8 cellular contexts compared by ENCODE assay signal in genomic region chr10:116195039-116195438, GRCh38.
"Had no signal": no experiment of that assay in that cellular context is flagged by ENCODE, and none has a peak within 500 bp of the region (broad histone marks: within the 10 kb centered on the region; RNA-seq: fewer than 3 reads in every experiment).

No MANE protein-coding gene starts in this region.

- DNase-seq: GM23248, H7, HFFc6, IMR-90, KG1 had no signal

- H3K27ac Mint-ChIP-seq: HFFc6 had no signal

- H3K27ac ChIP-seq: GM23248 had no signal

- FAIRE-seq: HTR-8/SVneo, K562 had no signal

- H3K9ac ChIP-seq: GM23248 had no signal

- H3K4me3 Mint-ChIP-seq: HFFc6 had no signal

- H2AFZ ChIP-seq: GM23248 had no signal

- H3K9me3 ChIP-seq: HAP-1 had no signal

- H3K36me3 ChIP-seq: HAP-1 had no signal

- H3K4me3 ChIP-seq: GM23248, HAP-1, K562 had no signal

- H3K4me1 ChIP-seq: HAP-1 had no signal
